In the genomic region with DNA sequence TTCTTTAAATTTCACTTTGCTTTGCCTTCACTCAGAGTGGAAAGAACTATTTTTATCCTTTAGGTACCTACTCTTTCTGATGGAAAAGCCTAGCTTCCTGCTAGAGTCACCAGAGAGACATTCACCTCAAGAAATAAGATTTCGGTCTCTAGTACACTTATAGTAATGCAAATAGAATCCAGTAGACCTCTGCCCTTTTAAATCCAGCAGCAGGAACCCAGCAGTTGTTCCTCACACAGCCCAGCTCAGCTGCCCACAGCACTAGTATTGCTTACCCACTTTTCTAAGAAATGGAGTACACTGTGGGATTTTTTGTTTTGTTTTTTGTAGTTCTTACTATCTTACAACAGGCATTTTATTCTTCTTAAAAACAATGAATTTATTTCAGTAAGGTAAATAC, we compare ENCODE assay signal across 20 cellular contexts.
DNase-seq lines count a peak whose midpoint lies in the region; ATAC-seq lines count a peak whose summit lies in the region.
"Had no signal": no experiment of that assay in that cellular context is flagged by ENCODE, and none has a peak within 500 bp of the region (broad histone marks: within the 10 kb centered on the region; RNA-seq: fewer than 3 reads in every experiment).

No MANE protein-coding gene starts in this region.

- H3K9me3 ChIP-seq in NT2/D1 (ENCODE audit: insufficient read depth, low read length) (no peaks in the 10 kb centered on the region), iPS DF 6.9 (ENCODE audit: control insufficient read depth, insufficient read depth, low read length) (no peaks in the 10 kb centered on the region), neuronal stem cell (replicated peaks in 1 of 2; ENCODE audit: control insufficient read depth in 2 of 2, insufficient read depth in 1 of 2, low read depth in 1 of 2, low read length in 2 of 2) (no peaks in the 10 kb centered on the region)
- H3K9me3 ChIP-seq: BLaER1 had no signal

- H3K27ac ChIP-seq in iPS DF 6.9 (ENCODE audit: low read length) (no peak overlapping the region), neuronal stem cell (replicated peaks; ENCODE audit: low read length) (no peak overlapping the region)
- H3K27ac ChIP-seq: BLaER1 had no signal

- H4K8ac ChIP-seq in neuronal stem cell (ENCODE audit: low read depth, low read length) = no peak overlapping the region

- H2BK120ac ChIP-seq in neuronal stem cell (ENCODE audit: low read depth, low read length) = no peak overlapping the region

- DNase-seq in H7 = peak; percentile 27
- peak; percentile 38 for DNase-seq in NT2/D1 (ENCODE audit: low read depth, low spot score)
- peak; percentile 13 for DNase-seq in iPS DF 6.9 (ENCODE audit: low read depth, low spot score)
- DNase-seq in neuronal stem cell (ENCODE audit: low spot score) = no peak
- DNase-seq in NCI-H524 treated with DMSO at 0.1 percent for 48 hours (lab: John Stamatoyannopoulos, UW) = no peak
- DNase-seq: CD8-positive, alpha-beta T cell; DMS79 treated with DMSO at 0.1 percent for 48 hours; GDM1; KBM-7; NCI-H1048; NCI-H1436 treated with DMSO at 0.1 percent for 48 hours; NCI-H2081; NCI-H510A; NCI-H82; SHP77 had no signal

- no peak overlapping the region for H3K4me3 ChIP-seq in H7 (ENCODE audit: insufficient read depth, low read depth, low read length)
- H3K4me3 ChIP-seq in NT2/D1 (ENCODE audit: insufficient read length, low read depth) = no peak overlapping the region
- no peak overlapping the region for H3K4me3 ChIP-seq in iPS DF 6.9 (ENCODE audit: low read length)
- H3K4me3 ChIP-seq in neuronal stem cell (ENCODE audit: low read length in 2 of 2) = no peak overlapping the region
- H3K4me3 ChIP-seq: BLaER1, GM12878 had no signal

- H3K4me2 ChIP-seq in neuronal stem cell (ENCODE audit: insufficient read depth, low read length, poor library complexity, severe bottlenecking) = no peak overlapping the region
- H3K4me2 ChIP-seq: BLaER1 had no signal

- no peak overlapping the region for H3K14ac ChIP-seq in neuronal stem cell (ENCODE audit: low read length)

- no peak overlapping the region for H2BK5ac ChIP-seq in neuronal stem cell (ENCODE audit: low read length)

- H3K18ac ChIP-seq in neuronal stem cell (ENCODE audit: low read length) = no peak overlapping the region

- ATAC-seq in GM18909 (IDR thresholded peaks at IDR 0.05; ENCODE audit: poor library complexity, unreplicated experiment) (no peak), HG02938 (IDR thresholded peaks at IDR 0.05; ENCODE audit: unreplicated experiment) (no peak)
- ATAC-seq: CD8-positive, alpha-beta T cell; GM12878; SK-N-SH treated with all-trans-retinoic acid at 6 μM for 48 hours had no signal

- no peak overlapping the region for H4K91ac ChIP-seq in neuronal stem cell (ENCODE audit: low read depth, low read length, poor library complexity)

- peak overlapping the region; percentile 31 for H2AFZ ChIP-seq in neuronal stem cell (ENCODE audit: low read length)

- H3K36me3 ChIP-seq in H7 (replicated peaks; ENCODE audit: control insufficient read depth, insufficient read depth, low read length) (no peaks in the 10 kb centered on the region), NT2/D1 (ENCODE audit: insufficient read depth, insufficient read length, low read length) (no peaks in the 10 kb centered on the region), iPS DF 6.9 (ENCODE audit: control insufficient read depth, insufficient read depth, low read length) (no peaks in the 10 kb centered on the region), neuronal stem cell (replicated peaks in 1 of 2; ENCODE audit: control insufficient read depth in 2 of 2, insufficient read depth in 2 of 2, low read length in 2 of 2) (no peaks in the 10 kb centered on the region)
- H3K36me3 ChIP-seq: BLaER1 had no signal

- no peak overlapping the region for H3K4ac ChIP-seq in neuronal stem cell (ENCODE audit: low read length)

- no peaks in the 10 kb centered on the region for H3K27me3 ChIP-seq in H7 (ENCODE audit: control insufficient read depth, insufficient read depth, low read length)
- H3K27me3 ChIP-seq in NT2/D1 (ENCODE audit: insufficient read depth, insufficient read length) = no peaks in the 10 kb centered on the region
- no peaks in the 10 kb centered on the region for H3K27me3 ChIP-seq in iPS DF 6.9 (ENCODE audit: control insufficient read depth, insufficient read depth, low read length)
- H3K27me3 ChIP-seq in neuronal stem cell (ENCODE audit: control insufficient read depth in 3 of 3, insufficient read depth in 3 of 3, low read depth in 1 of 3, low read length in 3 of 3) = no peaks in the 10 kb centered on the region
- H3K27me3 ChIP-seq: BLaER1 had no signal

- no CpG with 5 or more reads among the region's 1 CpG for WGBS in iPS DF 6.9 (ENCODE audit: insufficient coverage, insufficient read length)
- WGBS in neuronal stem cell (ENCODE audit: extremely low coverage in 2 of 2, insufficient read length in 2 of 2, insufficient replicate concordance in 1 of 2), 2 donors = no CpG with 5 or more reads among the region's 1 CpG

- no peak overlapping the region for H3K9ac ChIP-seq in NT2/D1 (ENCODE audit: insufficient read length, low read depth)
- no peak overlapping the region for H3K9ac ChIP-seq in neuronal stem cell (ENCODE audit: low read depth, low read length, poor library complexity)
- H3K9ac ChIP-seq: BLaER1 had no signal

- H2BK15ac ChIP-seq in neuronal stem cell (ENCODE audit: low read length) = no peak overlapping the region

- H3K79me1 ChIP-seq in neuronal stem cell (ENCODE audit: low read depth, low read length) = no peaks in the 10 kb centered on the region

- H2AK5ac ChIP-seq in neuronal stem cell (ENCODE audit: low read depth, low read length) = no peak overlapping the region

- H2BK12ac ChIP-seq in neuronal stem cell (ENCODE audit: low read length) = no peak overlapping the region

- H3K23ac ChIP-seq in neuronal stem cell (ENCODE audit: low read depth, low read length, poor library complexity) = no peak overlapping the region

- H3K4me1 ChIP-seq in NT2/D1 (ENCODE audit: insufficient read depth, insufficient read length) (no peaks in the 10 kb centered on the region), iPS DF 6.9 (ENCODE audit: control insufficient read depth, insufficient read depth, low read length) (no peaks in the 10 kb centered on the region), neuronal stem cell (ENCODE audit: control insufficient read depth in 2 of 2, insufficient read depth in 1 of 2, low read depth in 1 of 2, low read length in 2 of 2) (peaks cover 0 to 9% of the 10 kb centered on the region in 2 donors)

Comparison
In these comparisons a context has a peak if more than half of its experiments do, and no peak if none do; other contexts are left out.
1. DNase-seq: peak in H7 (single experiment), NT2/D1 (single experiment) and iPS DF 6.9 (single experiment); none in neuronal stem cell (single experiment) and NCI-H524 treated with DMSO at 0.1 percent for 48 hours (single experiment).